ENCODE assay signal across 27 cellular contexts in genomic region chr15:62532367-62532766, GRCh38.
"Had no signal": no experiment of that assay in that cellular context is flagged by ENCODE, and none has a peak within 500 bp of the region (broad histone marks: within the 10 kb centered on the region; RNA-seq: fewer than 3 reads in every experiment).

No MANE protein-coding gene starts in this region.

- H3K4me3 ChIP-seq: dorsolateral prefrontal cortex, gastroesophageal sphincter, ovary, psoas muscle, testis, tibial artery, upper lobe of left lung had no signal

- DNase-seq: central memory CD4-positive, alpha-beta T cell; dorsolateral prefrontal cortex; effector CD4-positive, alpha-beta T cell; foreskin keratinocyte; glutamatergic neuron; kidney; naive thymus-derived CD8-positive, alpha-beta T cell; occipital lobe; ovary; posterior cingulate gyrus; psoas muscle; right cardiac atrium; small intestine; stimulated activated CD4-positive, alpha-beta T cell treated with anti-CD3 and anti-CD28 coated beads, Interleukin-15, amount 100 ng/mL, for 24 hours; stimulated activated CD4-positive, alpha-beta T cell treated with anti-CD3 and anti-CD28 coated beads, Interleukin-2, amount 100 ng/mL, for 48 hours; stimulated activated naive CD4-positive, alpha-beta T cell; stimulated activated naive CD8-positive, alpha-beta T cell treated with anti-CD3 and anti-CD28 coated beads, Interleukin-15, amount 100 ng/mL, for 72 hours; substantia nigra; testis; tibial artery; upper lobe of left lung had no signal

- H3K9me3 Mint-ChIP-seq: naive thymus-derived CD8-positive, alpha-beta T cell; stimulated activated naive CD8-positive, alpha-beta T cell treated with anti-CD3 and anti-CD28 coated beads, Interleukin-15, amount 100 ng/mL, for 72 hours had no signal

- FAIRE-seq: colon, kidney, small intestine, urothelium cell line had no signal

- H3K27me3 ChIP-seq: dorsolateral prefrontal cortex, foreskin keratinocyte, gastroesophageal sphincter, ovary, testis, tibial artery, upper lobe of left lung had no signal

- H3K27ac Mint-ChIP-seq: naive thymus-derived CD8-positive, alpha-beta T cell had no signal

- H3K36me3 Mint-ChIP-seq: naive thymus-derived CD8-positive, alpha-beta T cell had no signal

- H3K9me3 ChIP-seq: gastroesophageal sphincter, ovary, psoas muscle, testis, tibial artery, upper lobe of left lung had no signal

- H3K4me3 Mint-ChIP-seq: naive thymus-derived CD8-positive, alpha-beta T cell; stimulated activated naive CD8-positive, alpha-beta T cell treated with anti-CD3 and anti-CD28 coated beads, Interleukin-15, amount 100 ng/mL, for 72 hours had no signal

- H3K4me1 Mint-ChIP-seq: naive thymus-derived CD8-positive, alpha-beta T cell; stimulated activated naive CD8-positive, alpha-beta T cell treated with anti-CD3 and anti-CD28 coated beads, Interleukin-15, amount 100 ng/mL, for 72 hours had no signal

- H3K4me1 ChIP-seq: foreskin keratinocyte, gastroesophageal sphincter, testis, upper lobe of left lung had no signal

- ATAC-seq: esophagus mucosa; foreskin keratinocyte; gastroesophageal sphincter; left lobe of liver; naive thymus-derived CD8-positive, alpha-beta T cell; right cardiac atrium; stimulated activated naive CD8-positive, alpha-beta T cell treated with anti-CD3 and anti-CD28 coated beads, Interleukin-15, amount 100 ng/mL, for 72 hours had no signal

- H3K27ac ChIP-seq: dorsolateral prefrontal cortex, epithelial cell of prostate, foreskin keratinocyte, gastroesophageal sphincter, ovary, psoas muscle, testis, tibial artery, upper lobe of left lung had no signal

- H3K36me3 ChIP-seq: gastroesophageal sphincter, ovary, tibial artery, upper lobe of left lung had no signal
